In the genomic region with DNA sequence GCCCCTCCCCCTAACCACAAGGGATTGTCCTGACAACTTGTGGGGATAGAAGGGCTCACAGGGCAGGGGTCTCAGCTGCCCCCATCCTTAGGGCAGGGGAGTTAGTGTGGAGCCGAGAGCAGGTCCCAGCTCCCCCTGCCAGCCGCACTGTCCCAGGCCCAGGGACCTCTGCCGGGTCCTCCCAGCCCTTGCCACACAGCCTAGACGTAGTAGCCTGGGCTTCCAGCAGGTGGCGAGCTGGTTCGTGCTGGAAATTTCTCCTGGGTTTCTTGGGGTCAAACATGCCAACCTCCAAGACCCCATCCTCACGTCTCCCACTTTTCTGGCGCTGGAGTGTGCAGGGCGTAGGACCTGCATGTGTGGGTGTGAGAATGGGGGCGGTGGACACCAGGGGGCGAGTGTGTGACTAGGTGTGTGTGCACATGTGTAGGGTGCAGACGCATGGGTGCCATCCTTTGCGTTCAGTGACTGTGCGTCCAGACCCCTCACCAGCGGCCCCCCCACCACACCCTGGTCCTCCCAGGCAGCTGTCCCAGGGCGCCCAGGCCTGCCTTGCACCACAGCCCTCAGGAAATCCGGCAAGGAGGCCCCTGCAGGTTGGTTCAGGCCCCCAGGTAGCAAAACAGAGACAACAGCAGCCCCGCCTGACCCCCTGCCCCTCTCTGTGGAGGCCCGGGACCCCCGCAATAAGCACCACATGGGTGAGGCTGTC, we compare ENCODE assay signal across 9 cellular contexts. TPM values are rescaled to one million over a fixed set of nuclear protein-coding genes. Genes with fewer than 3 reads are reported as not detected.
DNase-seq lines count a peak whose midpoint lies in the region; ATAC-seq and TF ChIP-seq lines count a peak whose summit lies in the region.
"Had no signal": no experiment of that assay in that cellular context is flagged by ENCODE, and none has a peak within 500 bp of the region (broad histone marks: within the 10 kb centered on the region; RNA-seq: fewer than 3 reads in every experiment).

No MANE protein-coding gene starts in this region.

- H3K27ac Mint-ChIP-seq in activated T-cell treated with anti-CD3 and anti-CD28 coated beads, Interleukin-2, amount 50 U/mL, for 72 hours, result no peak overlapping the region

- no peaks in the 10 kb centered on the region for H3K27me3 ChIP-seq in MG63
- H3K27me3 ChIP-seq in left ventricle myocardium inferior (ENCODE audit: low read depth), result no peaks in the 10 kb centered on the region

- DNase-seq in ELR (ENCODE audit: low read depth) (peak; percentile 42), MG63 (peak; percentile 28), left ventricle myocardium inferior (no peak)
- peak; percentile 51 to 53 for DNase-seq in activated T-cell treated with anti-CD3 and anti-CD28 coated beads, Interleukin-2, amount 50 U/mL, for 72 hours
- peak; percentile 67 for DNase-seq in stimulated activated CD4-positive, alpha-beta T cell treated with anti-CD3 and anti-CD28 coated beads, Interleukin-15, amount 100 ng/mL, for 24 hours

- H3K4me1 ChIP-seq in left ventricle myocardium inferior, result no peaks in the 10 kb centered on the region

- H3K4me1 Mint-ChIP-seq in activated T-cell treated with anti-CD3 and anti-CD28 coated beads, Interleukin-2, amount 50 U/mL, for 72 hours (ENCODE audit: low read depth), result peaks cover 16% of the 10 kb centered on the region

- H3K4me3 ChIP-seq in MG63, result no peak overlapping the region
- H3K4me3 ChIP-seq in left ventricle myocardium inferior, result no peak overlapping the region

- intact Hi-C loops in left ventricle myocardium inferior (cut with micrococcal nuclease), result no loop called here

- H3K36me3 Mint-ChIP-seq in activated T-cell treated with anti-CD3 and anti-CD28 coated beads, Interleukin-2, amount 50 U/mL, for 72 hours (ENCODE audit: insufficient read depth in 2 of 2), result no peaks in the 10 kb centered on the region

- peak; percentile 69 for TF ChIP-seq CTCF in left ventricle myocardium inferior (IDR thresholded peaks at IDR 0.05; ENCODE audit: borderline replicate concordance)

- H3K9me3 ChIP-seq in MG63 (no peaks in the 10 kb centered on the region), left ventricle myocardium inferior (replicated peaks) (no peaks in the 10 kb centered on the region)

- ATAC-seq in activated T-cell treated with anti-CD3 and anti-CD28 coated beads, Interleukin-2, amount 50 U/mL, for 72 hours (replicated peaks in 1 of 2), result peak in 1 of 2 donors; percentile 51
- ATAC-seq in HG03095 (IDR thresholded peaks at IDR 0.05; ENCODE audit: unreplicated experiment) (no peak), GM19351 (IDR thresholded peaks at IDR 0.05; ENCODE audit: unreplicated experiment) (no peak), HG02798 (IDR thresholded peaks at IDR 0.05; ENCODE audit: poor library complexity, unreplicated experiment) (no peak)

- H3K27ac ChIP-seq in left ventricle myocardium inferior (replicated peaks), result no peak overlapping the region

- no peaks in the 10 kb centered on the region for H3K27me3 Mint-ChIP-seq in activated T-cell treated with anti-CD3 and anti-CD28 coated beads, Interleukin-2, amount 50 U/mL, for 72 hours (ENCODE audit: low read depth)

- no peaks in the 10 kb centered on the region for H3K9me3 Mint-ChIP-seq in activated T-cell treated with anti-CD3 and anti-CD28 coated beads, Interleukin-2, amount 50 U/mL, for 72 hours

- H3K36me3 ChIP-seq in MG63 (no peaks in the 10 kb centered on the region), left ventricle myocardium inferior (no peaks in the 10 kb centered on the region)

- no peak overlapping the region for H3K4me3 Mint-ChIP-seq in activated T-cell treated with anti-CD3 and anti-CD28 coated beads, Interleukin-2, amount 50 U/mL, for 72 hours

RNA-seq across cellular contexts. Expression of gene SBK1, which starts 29.5 kb away (rescaled TPM):
- not detected in 2 replicates for total RNA-seq in MG63 (2014; rRNA removed; shearing (Covaris generic); ENCODE audit: low replicate concordance)
- 1 to 10 TPM; 6.2 to 7.0 TPM for total RNA-seq in activated T-cell treated with anti-CD3 and anti-CD28 coated beads, Interleukin-2, amount 50 U/mL, for 72 hours
- total RNA-seq in left ventricle myocardium inferior, result 2.3 TPM
- total RNA-seq: RPMI7951 had no signal

RNA-seq across cellular contexts. Expression of gene NPIPB6, which starts 41.5 kb away (rescaled TPM):
- not detected in 2 replicates for total RNA-seq in MG63 (2014; rRNA removed; shearing (Covaris generic); ENCODE audit: low replicate concordance)
- total RNA-seq in activated T-cell treated with anti-CD3 and anti-CD28 coated beads, Interleukin-2, amount 50 U/mL, for 72 hours, result 1 to 10 TPM; 2.9 to 3.9 TPM
- total RNA-seq in left ventricle myocardium inferior, result 1.1 TPM
